Comparison of ENCODE assay signal across 20 cellular contexts in the genomic region with DNA sequence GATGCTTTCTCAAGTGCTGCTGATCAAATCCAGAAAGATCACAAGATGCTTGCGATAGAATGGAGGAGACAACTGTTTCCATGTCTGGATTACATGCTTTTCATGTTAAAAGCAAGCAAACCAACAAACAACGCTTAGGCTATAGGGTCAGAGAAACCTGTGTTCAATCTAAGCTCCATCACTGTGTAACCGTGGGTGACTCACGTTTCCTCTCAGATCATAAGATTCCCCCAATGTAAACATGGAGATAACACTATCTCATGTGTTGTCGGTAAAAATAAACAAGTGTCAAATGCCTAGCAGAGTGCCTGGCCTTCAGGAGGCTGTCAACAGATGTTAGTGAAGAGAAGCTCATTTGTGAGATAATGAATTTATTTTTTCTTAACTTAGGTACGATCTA.
A peak's percentile ranks its signal among the peaks of the same experiment; 100 is the strongest.
DNase-seq lines count a peak whose midpoint lies in the region; ATAC-seq, FAIRE-seq and TF ChIP-seq lines count a peak whose summit lies in the region.
"Had no signal": no experiment of that assay in that cellular context is flagged by ENCODE, and none has a peak within 500 bp of the region (broad histone marks: within the 10 kb centered on the region; RNA-seq: fewer than 3 reads in every experiment).

No MANE protein-coding gene starts in this region.

- no peak for FAIRE-seq in bronchial epithelial cell (lab: Jason Lieb, UNC)
- FAIRE-seq: endometrium, HTR-8/SVneo had no signal

- CTCF ChIA-PET in activated CD4-positive, alpha-beta T cell treated with anti-CD3 and anti-CD28 coated beads for 36 hours (lab: Charles Lee) = no interaction called here

- H4K5ac ChIP-seq in mesendoderm (ENCODE audit: low read length) = no peak overlapping the region

- H2BK120ac ChIP-seq in mesendoderm (ENCODE audit: low read depth, low read length) = no peak overlapping the region

- no peak overlapping the region for H2BK5ac ChIP-seq in mesendoderm (ENCODE audit: low read length)

- H3K79me1 ChIP-seq in mesendoderm (ENCODE audit: low read length) = no peaks in the 10 kb centered on the region

- POLR2A ChIA-PET in activated CD4-positive, alpha-beta T cell treated with anti-CD3 and anti-CD28 coated beads for 36 hours (lab: Charles Lee) = no interaction called here

- H3K27ac ChIP-seq in mesendoderm (ENCODE audit: low read depth, low read length) = no peak overlapping the region
- H3K27ac ChIP-seq in WERI-Rb-1 = no peak overlapping the region
- H3K27ac ChIP-seq: lower lobe of right lung, parathyroid adenoma, skin epidermis had no signal

- no peak overlapping the region for H3K4me2 ChIP-seq in mesendoderm (ENCODE audit: low read length)

- no peak overlapping the region for H3K23ac ChIP-seq in mesendoderm (ENCODE audit: low read length)

- H3K36me3 Mint-ChIP-seq in activated CD4-positive, alpha-beta T cell treated with anti-CD3 and anti-CD28 coated beads for 36 hours (ENCODE audit: low read depth) = no peaks in the 10 kb centered on the region

- H3K4me1 Mint-ChIP-seq in activated CD4-positive, alpha-beta T cell treated with anti-CD3 and anti-CD28 coated beads for 36 hours = no peaks in the 10 kb centered on the region

- H2AK5ac ChIP-seq in mesendoderm (ENCODE audit: low read length) = no peak overlapping the region

- WGBS in mesendoderm (ENCODE audit: extremely low coverage, insufficient coverage, low lambda C conversion rate) = no CpG with 5 or more reads among the region's 6 CpGs

- H3K36me3 ChIP-seq in MG63 (no peaks in the 10 kb centered on the region), bronchial epithelial cell (ENCODE audit: control insufficient read depth, insufficient read depth, low read length) (no peaks in the 10 kb centered on the region), mesendoderm (ENCODE audit: control insufficient read depth, insufficient read depth, low read length) (no peaks in the 10 kb centered on the region), WERI-Rb-1 (no peaks in the 10 kb centered on the region)
- H3K36me3 ChIP-seq: BE2C, lower lobe of right lung had no signal

- no peak overlapping the region for H3K4ac ChIP-seq in mesendoderm (ENCODE audit: low read depth, low read length)

- no peak overlapping the region for H3K56ac ChIP-seq in mesendoderm (ENCODE audit: low read length)

- peaks cover 2% of the 10 kb centered on the region for H3K9me3 ChIP-seq in MG63
- H3K9me3 ChIP-seq in WERI-Rb-1 (ENCODE audit: severe bottlenecking) = no peaks in the 10 kb centered on the region
- H3K9me3 ChIP-seq: BE2C, lower lobe of right lung had no signal

- no peak overlapping the region for H3K27ac Mint-ChIP-seq in activated CD4-positive, alpha-beta T cell treated with anti-CD3 and anti-CD28 coated beads for 36 hours

- H3K27me3 ChIP-seq in MG63 (no peaks in the 10 kb centered on the region), bronchial epithelial cell (ENCODE audit: control insufficient read depth, insufficient read depth, low read length) (no peaks in the 10 kb centered on the region), mesendoderm (ENCODE audit: insufficient read depth, low read length, poor library complexity) (no peaks in the 10 kb centered on the region), WERI-Rb-1 (ENCODE audit: insufficient read depth, low read depth, severe bottlenecking) (no peaks in the 10 kb centered on the region)
- H3K27me3 ChIP-seq: BE2C had no signal

- H3K4me3 ChIP-seq in MG63 (no peak overlapping the region), bronchial epithelial cell (ENCODE audit: low read depth, low read length) (no peak overlapping the region), mesendoderm (ENCODE audit: low read length) (no peak overlapping the region), WERI-Rb-1 (ENCODE audit: low read depth, low read length) (no peak overlapping the region)
- H3K4me3 ChIP-seq: lower lobe of right lung, skin epidermis had no signal

- H2BK15ac ChIP-seq in mesendoderm (replicated peaks; ENCODE audit: low read depth) = no peak overlapping the region

- H3K18ac ChIP-seq in mesendoderm (ENCODE audit: low read length) = no peak overlapping the region

- H3K9me3 Mint-ChIP-seq in activated CD4-positive, alpha-beta T cell treated with anti-CD3 and anti-CD28 coated beads for 36 hours (ENCODE audit: low read depth) = peaks cover 1% of the 10 kb centered on the region

- no peaks in the 10 kb centered on the region for H3K27me3 Mint-ChIP-seq in activated CD4-positive, alpha-beta T cell treated with anti-CD3 and anti-CD28 coated beads for 36 hours

- ATAC-seq in HG02885 (IDR thresholded peaks at IDR 0.05; ENCODE audit: poor library complexity, unreplicated experiment) = no peak
- ATAC-seq in activated CD4-positive, alpha-beta T cell treated with anti-CD3 and anti-CD28 coated beads for 36 hours = no peak
- ATAC-seq: lower lobe of right lung had no signal

- no peaks in the 10 kb centered on the region for H3K79me2 ChIP-seq in mesendoderm (ENCODE audit: control insufficient read depth, insufficient read depth, low read length)
- H3K79me2 ChIP-seq: parathyroid adenoma had no signal

- no peak overlapping the region for H3K9ac ChIP-seq in mesendoderm (ENCODE audit: low read length)
- H3K9ac ChIP-seq: parathyroid adenoma had no signal

- H4K8ac ChIP-seq in mesendoderm (ENCODE audit: low read depth, low read length) = no peak overlapping the region

- no peaks in the 10 kb centered on the region for H3K4me1 ChIP-seq in mesendoderm (ENCODE audit: control insufficient read depth, low read depth, low read length)
- H3K4me1 ChIP-seq: lower lobe of right lung, parathyroid adenoma had no signal

- TF ChIP-seq CTCF in bronchial epithelial cell (IDR thresholded peaks at IDR 0.05; ENCODE audit: insufficient read depth, low read length, severe bottlenecking) (no peak), WERI-Rb-1 (IDR thresholded peaks at IDR 0.05; ENCODE audit: low read depth, low read length) (no peak)

- H3K4me3 Mint-ChIP-seq in activated CD4-positive, alpha-beta T cell treated with anti-CD3 and anti-CD28 coated beads for 36 hours = no peak overlapping the region

- intact Hi-C loops in activated CD4-positive, alpha-beta T cell treated with anti-CD3 and anti-CD28 coated beads for 36 hours (cut with DNase I, micrococcal nuclease) = no loop called here

- peak; percentile 6 for DNase-seq in ELF-1 (ENCODE audit: low read depth, low spot score)
- peak; percentile 22 for DNase-seq in MG63
- DNase-seq in bronchial epithelial cell (ENCODE audit: low read depth) = peak; percentile 49
- peak; percentile 92 for DNase-seq in mesendoderm
- DNase-seq in activated CD4-positive, alpha-beta T cell treated with anti-CD3 and anti-CD28 coated beads for 36 hours = no peak
- DNase-seq in WERI-Rb-1 = no peak
- DNase-seq: activated CD4-positive, alpha-beta T cell treated with anti-CD3 and anti-CD28 coated beads for 48 hours; anterior cingulate cortex; H7; lower lobe of right lung; NCI-H1694; NCI-H524 treated with DMSO at 0.1 percent for 48 hours; stimulated activated CD4-positive, alpha-beta T cell treated with anti-CD3 and anti-CD28 coated beads, Interleukin-4, amount 100 ng/mL, for 24 hours; T-helper 9 cell had no signal

Comparison
In these comparisons a context has a peak if more than half of its experiments do, and no peak if none do; other contexts are left out.
1. DNase-seq: peak in ELF-1 (single experiment), MG63 (single experiment), bronchial epithelial cell (single experiment) and mesendoderm (single experiment); none in activated CD4-positive, alpha-beta T cell treated with anti-CD3 and anti-CD28 coated beads for 36 hours (single experiment) and WERI-Rb-1 (single experiment).